Comparison of ENCODE assay signal across 2 cellular contexts in the genomic region with DNA sequence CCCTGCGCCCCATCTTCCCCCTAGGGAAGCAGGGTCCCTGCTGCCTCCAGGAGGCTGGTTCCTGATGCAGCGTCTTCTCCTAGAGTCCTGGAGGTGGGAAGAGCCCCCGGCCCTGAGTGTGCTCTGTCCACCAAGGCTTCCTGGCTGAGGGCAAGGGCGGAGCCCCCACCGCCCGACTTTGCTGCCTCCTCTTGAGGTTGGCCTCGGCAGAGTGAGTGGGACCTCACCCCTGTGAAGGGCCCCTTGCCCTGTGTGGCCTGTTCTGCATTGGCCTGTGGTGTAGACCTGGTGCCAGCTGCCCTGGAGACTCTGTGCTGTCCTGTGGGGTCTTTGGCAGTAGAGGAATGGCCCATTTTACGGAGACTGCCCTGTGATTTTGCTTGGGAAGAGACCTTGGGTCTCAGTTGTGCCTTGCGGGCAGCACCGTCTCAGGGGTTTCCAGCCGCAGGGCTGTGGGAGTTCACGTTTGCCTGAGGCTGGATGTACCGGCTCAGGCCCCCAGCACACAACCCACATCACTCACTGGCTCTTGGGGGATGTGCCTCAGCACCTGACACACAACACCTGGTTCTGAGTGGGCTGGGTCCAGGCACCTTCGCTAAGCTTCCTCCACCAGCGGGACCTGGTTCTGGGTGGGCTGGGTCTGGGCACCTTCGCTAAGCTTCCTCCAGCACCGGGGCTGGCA.
TF ChIP-seq lines count a peak whose summit lies in the region.

No MANE protein-coding gene starts in this region.

TF ChIP-seq in HepG2, 621 proteins besides CTCF, POLR2A, EP300 and RAD21 (continues in another document):
- TF ChIP-seq, protein P1, sequence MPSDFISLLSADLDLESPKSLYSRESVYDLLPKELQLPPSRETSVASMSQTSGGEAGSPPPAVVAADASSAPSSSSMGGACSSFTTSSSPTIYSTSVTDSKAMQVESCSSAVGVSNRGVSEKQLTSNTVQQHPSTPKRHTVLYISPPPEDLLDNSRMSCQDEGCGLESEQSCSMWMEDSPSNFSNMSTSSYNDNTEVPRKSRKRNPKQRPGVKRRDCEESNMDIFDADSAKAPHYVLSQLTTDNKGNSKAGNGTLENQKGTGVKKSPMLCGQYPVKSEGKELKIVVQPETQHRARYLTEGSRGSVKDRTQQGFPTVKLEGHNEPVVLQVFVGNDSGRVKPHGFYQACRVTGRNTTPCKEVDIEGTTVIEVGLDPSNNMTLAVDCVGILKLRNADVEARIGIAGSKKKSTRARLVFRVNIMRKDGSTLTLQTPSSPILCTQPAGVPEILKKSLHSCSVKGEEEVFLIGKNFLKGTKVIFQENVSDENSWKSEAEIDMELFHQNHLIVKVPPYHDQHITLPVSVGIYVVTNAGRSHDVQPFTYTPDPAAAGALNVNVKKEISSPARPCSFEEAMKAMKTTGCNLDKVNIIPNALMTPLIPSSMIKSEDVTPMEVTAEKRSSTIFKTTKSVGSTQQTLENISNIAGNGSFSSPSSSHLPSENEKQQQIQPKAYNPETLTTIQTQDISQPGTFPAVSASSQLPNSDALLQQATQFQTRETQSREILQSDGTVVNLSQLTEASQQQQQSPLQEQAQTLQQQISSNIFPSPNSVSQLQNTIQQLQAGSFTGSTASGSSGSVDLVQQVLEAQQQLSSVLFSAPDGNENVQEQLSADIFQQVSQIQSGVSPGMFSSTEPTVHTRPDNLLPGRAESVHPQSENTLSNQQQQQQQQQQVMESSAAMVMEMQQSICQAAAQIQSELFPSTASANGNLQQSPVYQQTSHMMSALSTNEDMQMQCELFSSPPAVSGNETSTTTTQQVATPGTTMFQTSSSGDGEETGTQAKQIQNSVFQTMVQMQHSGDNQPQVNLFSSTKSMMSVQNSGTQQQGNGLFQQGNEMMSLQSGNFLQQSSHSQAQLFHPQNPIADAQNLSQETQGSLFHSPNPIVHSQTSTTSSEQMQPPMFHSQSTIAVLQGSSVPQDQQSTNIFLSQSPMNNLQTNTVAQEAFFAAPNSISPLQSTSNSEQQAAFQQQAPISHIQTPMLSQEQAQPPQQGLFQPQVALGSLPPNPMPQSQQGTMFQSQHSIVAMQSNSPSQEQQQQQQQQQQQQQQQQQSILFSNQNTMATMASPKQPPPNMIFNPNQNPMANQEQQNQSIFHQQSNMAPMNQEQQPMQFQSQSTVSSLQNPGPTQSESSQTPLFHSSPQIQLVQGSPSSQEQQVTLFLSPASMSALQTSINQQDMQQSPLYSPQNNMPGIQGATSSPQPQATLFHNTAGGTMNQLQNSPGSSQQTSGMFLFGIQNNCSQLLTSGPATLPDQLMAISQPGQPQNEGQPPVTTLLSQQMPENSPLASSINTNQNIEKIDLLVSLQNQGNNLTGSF (CRISPR knock-in tag; IDR thresholded peaks at IDR 0.05) = no peak
- TF ChIP-seq ZNF451 (CRISPR knock-in tag; IDR thresholded peaks at IDR 0.05) = no peak
- no peak for TF ChIP-seq HOXA7 (CRISPR knock-in tag; IDR thresholded peaks at IDR 0.05)
- no peak for TF ChIP-seq ESRRA (CRISPR knock-in tag; IDR thresholded peaks at IDR 0.05; ENCODE audit: low read depth)
- TF ChIP-seq ZBTB7A (CRISPR knock-in tag; IDR thresholded peaks at IDR 0.05) = no peak
- TF ChIP-seq, protein P2, sequence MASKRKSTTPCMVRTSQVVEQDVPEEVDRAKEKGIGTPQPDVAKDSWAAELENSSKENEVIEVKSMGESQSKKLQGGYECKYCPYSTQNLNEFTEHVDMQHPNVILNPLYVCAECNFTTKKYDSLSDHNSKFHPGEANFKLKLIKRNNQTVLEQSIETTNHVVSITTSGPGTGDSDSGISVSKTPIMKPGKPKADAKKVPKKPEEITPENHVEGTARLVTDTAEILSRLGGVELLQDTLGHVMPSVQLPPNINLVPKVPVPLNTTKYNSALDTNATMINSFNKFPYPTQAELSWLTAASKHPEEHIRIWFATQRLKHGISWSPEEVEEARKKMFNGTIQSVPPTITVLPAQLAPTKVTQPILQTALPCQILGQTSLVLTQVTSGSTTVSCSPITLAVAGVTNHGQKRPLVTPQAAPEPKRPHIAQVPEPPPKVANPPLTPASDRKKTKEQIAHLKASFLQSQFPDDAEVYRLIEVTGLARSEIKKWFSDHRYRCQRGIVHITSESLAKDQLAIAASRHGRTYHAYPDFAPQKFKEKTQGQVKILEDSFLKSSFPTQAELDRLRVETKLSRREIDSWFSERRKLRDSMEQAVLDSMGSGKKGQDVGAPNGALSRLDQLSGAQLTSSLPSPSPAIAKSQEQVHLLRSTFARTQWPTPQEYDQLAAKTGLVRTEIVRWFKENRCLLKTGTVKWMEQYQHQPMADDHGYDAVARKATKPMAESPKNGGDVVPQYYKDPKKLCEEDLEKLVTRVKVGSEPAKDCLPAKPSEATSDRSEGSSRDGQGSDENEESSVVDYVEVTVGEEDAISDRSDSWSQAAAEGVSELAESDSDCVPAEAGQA (IDR thresholded peaks at IDR 0.05; ENCODE audit: low read depth) = no peak
- TF ChIP-seq, protein P2 (CRISPR knock-in tag; IDR thresholded peaks at IDR 0.05; ENCODE audit: borderline replicate concordance) = no peak
- TF ChIP-seq ZNF678 (CRISPR knock-in tag; IDR thresholded peaks at IDR 0.05) = no peak
- TF ChIP-seq, protein P3, sequence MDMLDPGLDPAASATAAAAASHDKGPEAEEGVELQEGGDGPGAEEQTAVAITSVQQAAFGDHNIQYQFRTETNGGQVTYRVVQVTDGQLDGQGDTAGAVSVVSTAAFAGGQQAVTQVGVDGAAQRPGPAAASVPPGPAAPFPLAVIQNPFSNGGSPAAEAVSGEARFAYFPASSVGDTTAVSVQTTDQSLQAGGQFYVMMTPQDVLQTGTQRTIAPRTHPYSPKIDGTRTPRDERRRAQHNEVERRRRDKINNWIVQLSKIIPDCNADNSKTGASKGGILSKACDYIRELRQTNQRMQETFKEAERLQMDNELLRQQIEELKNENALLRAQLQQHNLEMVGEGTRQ (IDR thresholded peaks at IDR 0.05; ENCODE audit: low read depth, low read length) = no peak
- TF ChIP-seq, protein P3 (CRISPR knock-in tag; IDR thresholded peaks at IDR 0.05; ENCODE audit: borderline replicate concordance) = no peak
- TF ChIP-seq ZNF24 (IDR thresholded peaks at IDR 0.05) = no peak

TF ChIP-seq in GM12878, 131 proteins besides CTCF, POLR2A, EP300 and RAD21:
- TF ChIP-seq LARP7 (IDR thresholded peaks at IDR 0.05) = peak; percentile 30; the same call in 1 of the 2 replicates
- TF ChIP-seq HCFC1 (IDR thresholded peaks at IDR 0.05; ENCODE audit: low read length) = no peak
